In genomic region chr7:33862946-33863814, GRCh38 we compare ENCODE assay signal across 21 cellular contexts. TPM values are rescaled to one million over a fixed set of nuclear protein-coding genes. Genes with fewer than 3 reads are reported as not detected.
DNase-seq lines count a peak whose midpoint lies in the region; ATAC-seq and TF ChIP-seq lines count a peak whose summit lies in the region.
"Had no signal": no experiment of that assay in that cellular context is flagged by ENCODE, and none has a peak within 500 bp of the region (broad histone marks: within the 10 kb centered on the region; RNA-seq: fewer than 3 reads in every experiment).

No MANE protein-coding gene starts in this region.

- no peak overlapping the region for H3K27ac Mint-ChIP-seq in CD14-positive monocyte
- H3K27ac Mint-ChIP-seq: activated CD4-positive, alpha-beta memory T cell treated with anti-CD3 and anti-CD28 coated beads, Interleukin-2, amount 10 ng/mL, durations not matched to agents 7 days and 5 days; CD8-positive, alpha-beta T cell had no signal

- H3K27me3 ChIP-seq in PC-9 (ENCODE audit: insufficient read depth, low read depth) (no peaks in the 10 kb centered on the region), testis (no peaks in the 10 kb centered on the region), Peyer's patch (no peaks in the 10 kb centered on the region)
- H3K27me3 ChIP-seq: ascending aorta, left lung, right lobe of liver had no signal

- no peak overlapping the region for H3K4me2 ChIP-seq in PC-9

- H3K27me3 Mint-ChIP-seq in CD14-positive monocyte (ENCODE audit: low read depth in 3 of 3) = no peaks in the 10 kb centered on the region
- H3K27me3 Mint-ChIP-seq: activated CD4-positive, alpha-beta memory T cell treated with anti-CD3 and anti-CD28 coated beads, Interleukin-2, amount 10 ng/mL, durations not matched to agents 7 days and 5 days had no signal

- H3K4me3 ChIP-seq in PC-9 (no peak overlapping the region), testis (no peak overlapping the region), Peyer's patch (no peak overlapping the region)
- H3K4me3 ChIP-seq: ascending aorta, left lung, right lobe of liver had no signal

- H3K36me3 Mint-ChIP-seq in CD14-positive monocyte = no peaks in the 10 kb centered on the region
- H3K36me3 Mint-ChIP-seq: CD8-positive, alpha-beta T cell had no signal

- ATAC-seq in GM21529 (IDR thresholded peaks at IDR 0.05; ENCODE audit: unreplicated experiment) = no peak
- ATAC-seq: CD8-positive, alpha-beta T cell; esophagus mucosa; left lung; right lobe of liver had no signal

- H3K79me2 ChIP-seq in PC-9 (ENCODE audit: low read depth) = no peaks in the 10 kb centered on the region

- no peaks in the 10 kb centered on the region for H3F3A ChIP-seq in PC-9 (ENCODE audit: insufficient read depth, low read depth)

- H3K36me3 ChIP-seq in PC-9 (ENCODE audit: low read depth) (no peaks in the 10 kb centered on the region), testis (ENCODE audit: low read depth, missing control alignments) (no peaks in the 10 kb centered on the region), Peyer's patch (no peaks in the 10 kb centered on the region)
- H3K36me3 ChIP-seq: ascending aorta, left lung, right lobe of liver had no signal

- no peak overlapping the region for H3K4me3 Mint-ChIP-seq in CD14-positive monocyte
- H3K4me3 Mint-ChIP-seq: activated CD4-positive, alpha-beta memory T cell treated with anti-CD3 and anti-CD28 coated beads, Interleukin-2, amount 10 ng/mL, durations not matched to agents 7 days and 5 days; CD8-positive, alpha-beta T cell had no signal

- H3K9me3 Mint-ChIP-seq in CD14-positive monocyte = peaks cover 2 to 13% (median 4%) of the 10 kb centered on the region in 7 donors
- H3K9me3 Mint-ChIP-seq: activated CD4-positive, alpha-beta memory T cell treated with anti-CD3 and anti-CD28 coated beads, Interleukin-2, amount 10 ng/mL, durations not matched to agents 7 days and 5 days; CD8-positive, alpha-beta T cell had no signal

- TF ChIP-seq CTCF in PC-9 (conservative IDR thresholded peaks at IDR 0.05) (no peak), testis (IDR thresholded peaks at IDR 0.05) (no peak), Peyer's patch (IDR thresholded peaks at IDR 0.05) (no peak), CD14-positive monocyte (IDR thresholded peaks at IDR 0.05) (no peak)

- no peak for TF ChIP-seq POLR2A in testis (IDR thresholded peaks at IDR 0.05)
- no peak for TF ChIP-seq POLR2A in Peyer's patch (IDR thresholded peaks at IDR 0.05)

- H3K4me1 Mint-ChIP-seq in CD14-positive monocyte = no peaks in the 10 kb centered on the region
- H3K4me1 Mint-ChIP-seq: activated CD4-positive, alpha-beta memory T cell treated with anti-CD3 and anti-CD28 coated beads, Interleukin-2, amount 10 ng/mL, durations not matched to agents 7 days and 5 days had no signal

- H3K9me3 ChIP-seq in PC-9 (ENCODE audit: insufficient read depth, low read depth) = no peaks in the 10 kb centered on the region
- H3K9me3 ChIP-seq in testis = no peaks in the 10 kb centered on the region
- no peaks in the 10 kb centered on the region for H3K9me3 ChIP-seq in Peyer's patch
- H3K9me3 ChIP-seq: ascending aorta, left lung, right lobe of liver had no signal

- H2AFZ ChIP-seq in PC-9 = peak overlapping the region; percentile 7; the same call in 1 of the 2 replicates

- CTCF ChIA-PET in PC-9 (lab: Charles Lee) = interaction anchor here (0.5 kb wide), 1 partner anchor 524 kb away, joined by 3 read pairs; no protein-coding TSS in a partner anchor

- intact Hi-C loops in PC-9 (cut with micrococcal nuclease; ENCODE audit: unreplicated experiment) (no loop called here), head of caudate nucleus (cut with DNase I) (no loop called here), testis (cut with DNase I; ENCODE audit: low total_unique reads) (no loop called here), CD14-positive monocyte (cut with micrococcal nuclease) (no loop called here)

- H3K4me1 ChIP-seq in PC-9 (replicated peaks; ENCODE audit: insufficient read depth) (no peaks in the 10 kb centered on the region), testis (no peaks in the 10 kb centered on the region), Peyer's patch (no peaks in the 10 kb centered on the region)
- H3K4me1 ChIP-seq: ascending aorta, left lung, right lobe of liver had no signal

- BruUV-seq in PC-9 (replicated peaks; lab: Mats Ljungman, UMichigan) = no TSS peak

- H3K27ac ChIP-seq in PC-9 (no peak overlapping the region), testis (no peak overlapping the region), Peyer's patch (no peak overlapping the region)
- H3K27ac ChIP-seq: ascending aorta, left lung, right lobe of liver had no signal

- WGBS in testis, 2 donors = 60 to 66% methylated on average over 10 of the region's 10 CpGs

- DNase-seq in PC-9 = no peak
- DNase-seq in head of caudate nucleus = peak in 35 of 42 donors; percentile 7 to 78 (median 35)
- DNase-seq in midbrain (lab: John Stamatoyannopoulos, UW) = peak; percentile 41
- DNase-seq in testis = peak; percentile 43
- DNase-seq in Peyer's patch = no peak
- no peak for DNase-seq in CD14-positive monocyte (ENCODE audit: low spot score)
- DNase-seq: activated CD4-positive, alpha-beta memory T cell treated with anti-CD3 and anti-CD28 coated beads, Interleukin-2, amount 10 ng/mL, durations not matched to agents 7 days and 5 days; activated CD4-positive, CD25-positive, alpha-beta regulatory T cell; activated gamma-delta T cell treated with Interleukin-2 at 50 U/mL for 16 hours; activated T-cell treated with anti-CD3 and anti-CD28 coated beads for 4 hours; CD8-positive, alpha-beta T cell; effector CD8-positive, alpha-beta T cell; HCEC 1CT; left lung; NCI-H1417; right lobe of liver; stimulated activated CD4-positive, alpha-beta T cell treated with anti-CD3 and anti-CD28 coated beads, Interleukin-15, amount 100 ng/mL, for 24 hours; T1000 had no signal

- POLR2A ChIA-PET in PC-9 (lab: Charles Lee; ENCODE audit: unreplicated experiment) = no interaction called here

- H4K20me1 ChIP-seq in PC-9 (ENCODE audit: insufficient read depth) = no peaks in the 10 kb centered on the region; the same call in 1 of the 2 replicates

- no peaks in the 10 kb centered on the region for H3K9me2 ChIP-seq in PC-9 (ENCODE audit: insufficient read depth)

RNA-seq across cellular contexts. Expression of gene BMPER, which starts 42.2 kb away (rescaled TPM):
- 0.33 and 0.50 TPM in 2 replicates for total RNA-seq in PC-9 (2021)
- 1 to 10 TPM; 2.4 to 2.8 TPM for total RNA-seq in testis
- polyA plus RNA-seq in testis (ENCODE audit: insufficient read depth, low read depth, low replicate concordance) = 1.7 TPM
- 10 to 100 TPM in 3 of 4 donors, 1 to 10 TPM in 1; 4.0 to 50.3 (median 17.6) TPM for total RNA-seq in Peyer's patch
- not detected for polyA plus RNA-seq in CD14-positive monocyte
- total RNA-seq: activated CD4-positive, alpha-beta memory T cell treated with anti-CD3 and anti-CD28 coated beads, Interleukin-2, amount 10 ng/mL, durations not matched to agents 7 days and 5 days; ascending aorta; CD8-positive, alpha-beta T cell; esophagus mucosa had no signal

Comparison
In these comparisons a context has a peak if more than half of its experiments do, and no peak if none do; other contexts are left out.
1. DNase-seq: peak in head of caudate nucleus (35 of 42), midbrain (single experiment) and testis (single experiment); none in PC-9 (0 of 2), Peyer's patch (0 of 3) and CD14-positive monocyte (single experiment).